13 cellular contexts compared by ENCODE assay signal in genomic region chr10:12418725-12419278, GRCh38.
DNase-seq lines count a peak whose midpoint lies in the region; ATAC-seq and TF ChIP-seq lines count a peak whose summit lies in the region.
"Had no signal": no experiment of that assay in that cellular context is flagged by ENCODE, and none has a peak within 500 bp of the region (broad histone marks: within the 10 kb centered on the region; RNA-seq: fewer than 3 reads in every experiment).

No MANE protein-coding gene starts in this region.

- H3K36me3 Mint-ChIP-seq in activated naive CD8-positive, alpha-beta T cell treated with anti-CD3 and anti-CD28 coated beads for 36 hours = no peaks in the 10 kb centered on the region
- H3K36me3 Mint-ChIP-seq in osteocyte (ENCODE audit: unreplicated experiment) = no peaks in the 10 kb centered on the region
- H3K36me3 Mint-ChIP-seq: activated CD8-positive, alpha-beta memory T cell treated with anti-CD3 and anti-CD28 coated beads, Interleukin-2, amount 10 ng/mL, durations not matched to agents 7 days and 5 days; brain had no signal

- no peak for TF ChIP-seq POLR2A in heart left ventricle (IDR thresholded peaks at IDR 0.05)

- no peaks in the 10 kb centered on the region for H3K27me3 Mint-ChIP-seq in activated naive CD8-positive, alpha-beta T cell treated with anti-CD3 and anti-CD28 coated beads for 36 hours
- no peaks in the 10 kb centered on the region for H3K27me3 Mint-ChIP-seq in osteocyte (ENCODE audit: unreplicated experiment)
- H3K27me3 Mint-ChIP-seq: brain had no signal

- H3K4me3 ChIP-seq in heart left ventricle (no peak overlapping the region), upper lobe of right lung (no peak overlapping the region), aorta (ENCODE audit: low read length in 2 of 2) (no peak overlapping the region)
- H3K4me3 ChIP-seq: lung had no signal

- no peak for TF ChIP-seq CTCF in heart left ventricle (IDR thresholded peaks at IDR 0.05)
- no peak for TF ChIP-seq CTCF in osteocyte (IDR thresholded peaks at IDR 0.05)
- no peak for TF ChIP-seq CTCF in upper lobe of right lung (IDR thresholded peaks at IDR 0.05)

- H3K4me1 Mint-ChIP-seq in activated naive CD8-positive, alpha-beta T cell treated with anti-CD3 and anti-CD28 coated beads for 36 hours = peaks cover 31% of the 10 kb centered on the region
- peaks cover 16% of the 10 kb centered on the region for H3K4me1 Mint-ChIP-seq in osteocyte (ENCODE audit: unreplicated experiment)

- no peaks in the 10 kb centered on the region for H3K27me3 ChIP-seq in heart left ventricle
- H3K27me3 ChIP-seq in upper lobe of right lung = no peaks in the 10 kb centered on the region
- H3K27me3 ChIP-seq in aorta (ENCODE audit: control insufficient read depth in 1 of 2, insufficient read depth in 2 of 2, low read length in 1 of 2) = no peaks in the 10 kb centered on the region

- H3K4me1 ChIP-seq in heart left ventricle = peaks cover 0 to 36% (median 0%) of the 10 kb centered on the region in 12 donors
- peaks cover 8% of the 10 kb centered on the region for H3K4me1 ChIP-seq in upper lobe of right lung
- H3K4me1 ChIP-seq in aorta (ENCODE audit: control insufficient read depth in 1 of 2, insufficient read depth in 2 of 2, low read length in 2 of 2) = peaks cover 0 to 2% of the 10 kb centered on the region in 2 donors

- ATAC-seq in heart left ventricle (peak in 1 of 4 donors; percentile 30), left cardiac atrium (no peak), upper lobe of right lung (no peak), aorta (ENCODE audit: low FRiP score) (no peak)

- intact Hi-C loops in heart left ventricle (cut with DNase I) = no loop called here
- intact Hi-C loops in left cardiac atrium (cut with DNase I) = no loop called here
- intact Hi-C loops in upper lobe of right lung (cut with DNase I) = no loop called here
- intact Hi-C loops in aorta (cut with DNase I) = no loop called here

- no peaks in the 10 kb centered on the region for H3K36me3 ChIP-seq in heart left ventricle
- no peaks in the 10 kb centered on the region for H3K36me3 ChIP-seq in upper lobe of right lung
- no peaks in the 10 kb centered on the region for H3K36me3 ChIP-seq in aorta (ENCODE audit: control insufficient read depth in 1 of 2, insufficient read depth in 2 of 2, low read length in 1 of 2)

- 75 to 85% (median 83%) methylated on average over 13 of the region's 13 CpGs for WGBS in heart left ventricle, 4 donors
- 93 to 95% methylated on average over 13 of the region's 13 CpGs for WGBS in aorta, 2 donors

- peak overlapping the region; percentile 75 for H3K27ac Mint-ChIP-seq in activated naive CD8-positive, alpha-beta T cell treated with anti-CD3 and anti-CD28 coated beads for 36 hours
- H3K27ac Mint-ChIP-seq in osteocyte (ENCODE audit: unreplicated experiment) = peak overlapping the region; percentile 67
- H3K27ac Mint-ChIP-seq: activated CD8-positive, alpha-beta memory T cell treated with anti-CD3 and anti-CD28 coated beads, Interleukin-2, amount 10 ng/mL, durations not matched to agents 7 days and 5 days had no signal

- no peak overlapping the region for H3K4me3 Mint-ChIP-seq in activated naive CD8-positive, alpha-beta T cell treated with anti-CD3 and anti-CD28 coated beads for 36 hours
- H3K4me3 Mint-ChIP-seq in osteocyte (ENCODE audit: unreplicated experiment) = no peak overlapping the region
- H3K4me3 Mint-ChIP-seq: activated CD8-positive, alpha-beta memory T cell treated with anti-CD3 and anti-CD28 coated beads, Interleukin-2, amount 10 ng/mL, durations not matched to agents 7 days and 5 days; brain had no signal

- no peak for DNase-seq in heart left ventricle
- no peak for DNase-seq in left cardiac atrium
- no peak for DNase-seq in activated naive CD8-positive, alpha-beta T cell treated with anti-CD3 and anti-CD28 coated beads for 36 hours
- DNase-seq in osteocyte (ENCODE audit: extremely low spot score, unreplicated experiment) = no peak
- DNase-seq in upper lobe of right lung = peak; percentile 33
- no peak for DNase-seq in DMS153 (lab: John Stamatoyannopoulos, UW)
- DNase-seq in NCI-H1105 treated with DMSO at 0.1 percent for 48 hours (lab: John Stamatoyannopoulos, UW) = no peak
- DNase-seq in aorta = no peak
- DNase-seq: NCI-H1930 had no signal

- H3K9me3 Mint-ChIP-seq in activated naive CD8-positive, alpha-beta T cell treated with anti-CD3 and anti-CD28 coated beads for 36 hours = no peaks in the 10 kb centered on the region
- no peaks in the 10 kb centered on the region for H3K9me3 Mint-ChIP-seq in osteocyte (ENCODE audit: unreplicated experiment)

- H3K9me3 ChIP-seq in heart left ventricle = no peaks in the 10 kb centered on the region
- H3K9me3 ChIP-seq in upper lobe of right lung = no peaks in the 10 kb centered on the region
- no peaks in the 10 kb centered on the region for H3K9me3 ChIP-seq in aorta (ENCODE audit: control insufficient read depth, low read length)

- H3K27ac ChIP-seq in heart left ventricle (peak overlapping the region in 7 of 12 donors; percentile 19 to 61 (median 32)), upper lobe of right lung (no peak overlapping the region), aorta (ENCODE audit: low read depth in 1 of 2, low read length in 2 of 2) (no peak overlapping the region)
- H3K27ac ChIP-seq: KMS-11 had no signal

Comparison
In these comparisons a context has a peak if more than half of its experiments do, and no peak if none do; other contexts are left out.
1. H3K27ac ChIP-seq: peak in heart left ventricle (7 of 12); none in upper lobe of right lung (single experiment) and aorta (0 of 2).